ENCODE assay signal across 24 cellular contexts in genomic region chr21:32888971-32889370, GRCh38.
"Had no signal": no experiment of that assay in that cellular context is flagged by ENCODE, and none has a peak within 500 bp of the region (broad histone marks: within the 10 kb centered on the region; RNA-seq: fewer than 3 reads in every experiment).

No MANE protein-coding gene starts in this region.

- H3K9me3 Mint-ChIP-seq: activated naive CD8-positive, alpha-beta T cell treated with anti-CD3 and anti-CD28 coated beads for 36 hours; activated T-cell treated with anti-CD3 and anti-CD28 coated beads, Interleukin-2, amount 50 U/mL, for 24 hours; activated T-helper 2 cell treated with anti-CD3 and anti-CD28 coated beads, Interferon-gamma antibody, Interleukin-2, Interleukin-4, amounts not matched to agents 10 μg/mL and 5 μg/mL and 100 μg/mL, durations not matched to agents 14 hours and 24 hours and 36 hours; endodermal cell; memory B cell; stimulated activated effector memory CD8-positive, alpha-beta T cell treated with anti-CD3 and anti-CD28 coated beads, Interleukin-12 subunit alpha, Interleukin-12 subunit beta, amount 100 ng/mL, for 72 hours; WTC11 had no signal

- H3K4me3 Mint-ChIP-seq: activated naive CD8-positive, alpha-beta T cell treated with anti-CD3 and anti-CD28 coated beads for 36 hours; activated T-cell treated with anti-CD3 and anti-CD28 coated beads, Interleukin-2, amount 50 U/mL, for 24 hours; endodermal cell; memory B cell; naive B cell; stimulated activated effector memory CD8-positive, alpha-beta T cell treated with anti-CD3 and anti-CD28 coated beads, Interleukin-12 subunit alpha, Interleukin-12 subunit beta, amount 100 ng/mL, for 72 hours; stimulated activated naive CD8-positive, alpha-beta T cell treated with anti-CD3 and anti-CD28 coated beads, Interleukin-15, amount 100 ng/mL, for 72 hours; WTC11 had no signal

- H3K9me3 ChIP-seq: esophagus squamous epithelium, heart left ventricle, mucosa of descending colon, right lobe of liver, tibial nerve had no signal

- DNase-seq: activated CD8-positive, alpha-beta memory T cell treated with anti-CD3 and anti-CD28 coated beads for 24 hours; activated CD8-positive, alpha-beta memory T cell treated with anti-CD3 and anti-CD28 coated beads, Interleukin-2, amount 50 U/mL, for 4 hours; activated naive CD4-positive, alpha-beta T cell; activated naive CD8-positive, alpha-beta T cell treated with anti-CD3 and anti-CD28 coated beads for 36 hours; activated T-cell treated with anti-CD3 and anti-CD28 coated beads, Interleukin-2, amount 50 U/mL, for 24 hours; cerebellar nuclear complex; endodermal cell; esophagus squamous epithelium; heart left ventricle; left colon; mucosa of descending colon; naive B cell; nucleus accumbens; right lobe of liver; small intestine; stimulated activated CD4-positive, alpha-beta T cell treated with anti-CD3 and anti-CD28 coated beads, Interleukin-2, amount 100 ng/mL, for 24 hours; stimulated activated naive CD8-positive, alpha-beta T cell treated with anti-CD3 and anti-CD28 coated beads, Interleukin-15, amount 100 ng/mL, for 72 hours; T1000 had no signal

- H3K27ac Mint-ChIP-seq: activated naive CD8-positive, alpha-beta T cell treated with anti-CD3 and anti-CD28 coated beads for 36 hours; activated T-cell treated with anti-CD3 and anti-CD28 coated beads, Interleukin-2, amount 50 U/mL, for 24 hours; activated T-helper 2 cell treated with anti-CD3 and anti-CD28 coated beads, Interferon-gamma antibody, Interleukin-2, Interleukin-4, amounts not matched to agents 10 μg/mL and 5 μg/mL and 100 μg/mL, durations not matched to agents 14 hours and 24 hours and 36 hours; endodermal cell; memory B cell; naive B cell; stimulated activated effector memory CD8-positive, alpha-beta T cell treated with anti-CD3 and anti-CD28 coated beads, Interleukin-12 subunit alpha, Interleukin-12 subunit beta, amount 100 ng/mL, for 72 hours; stimulated activated naive CD8-positive, alpha-beta T cell treated with anti-CD3 and anti-CD28 coated beads, Interleukin-15, amount 100 ng/mL, for 72 hours; WTC11 had no signal

- H3K4me1 ChIP-seq: esophagus squamous epithelium, heart left ventricle, right lobe of liver, tibial nerve had no signal

- H3K4me1 Mint-ChIP-seq: endodermal cell, naive B cell, WTC11 had no signal

- H3K27me3 ChIP-seq: right lobe of liver, tibial nerve had no signal

- H3K36me3 Mint-ChIP-seq: activated naive CD8-positive, alpha-beta T cell treated with anti-CD3 and anti-CD28 coated beads for 36 hours; memory B cell; naive B cell; stimulated activated effector memory CD8-positive, alpha-beta T cell treated with anti-CD3 and anti-CD28 coated beads, Interleukin-12 subunit alpha, Interleukin-12 subunit beta, amount 100 ng/mL, for 72 hours; WTC11 had no signal

- ATAC-seq: heart left ventricle; left colon; mucosa of descending colon; right lobe of liver; stimulated activated effector memory CD8-positive, alpha-beta T cell treated with anti-CD3 and anti-CD28 coated beads, Interleukin-12 subunit alpha, Interleukin-12 subunit beta, amount 100 ng/mL, for 72 hours; stimulated activated naive CD8-positive, alpha-beta T cell treated with anti-CD3 and anti-CD28 coated beads, Interleukin-15, amount 100 ng/mL, for 72 hours; WTC11 had no signal

- H3K27me3 Mint-ChIP-seq: activated T-cell treated with anti-CD3 and anti-CD28 coated beads, Interleukin-2, amount 50 U/mL, for 24 hours; stimulated activated naive CD8-positive, alpha-beta T cell treated with anti-CD3 and anti-CD28 coated beads, Interleukin-15, amount 100 ng/mL, for 72 hours had no signal

- H3K27ac ChIP-seq: coronary artery, esophagus squamous epithelium, heart left ventricle, right lobe of liver, tibial nerve had no signal
